Comparison of ENCODE assay signal across 19 cellular contexts in the genomic region with DNA sequence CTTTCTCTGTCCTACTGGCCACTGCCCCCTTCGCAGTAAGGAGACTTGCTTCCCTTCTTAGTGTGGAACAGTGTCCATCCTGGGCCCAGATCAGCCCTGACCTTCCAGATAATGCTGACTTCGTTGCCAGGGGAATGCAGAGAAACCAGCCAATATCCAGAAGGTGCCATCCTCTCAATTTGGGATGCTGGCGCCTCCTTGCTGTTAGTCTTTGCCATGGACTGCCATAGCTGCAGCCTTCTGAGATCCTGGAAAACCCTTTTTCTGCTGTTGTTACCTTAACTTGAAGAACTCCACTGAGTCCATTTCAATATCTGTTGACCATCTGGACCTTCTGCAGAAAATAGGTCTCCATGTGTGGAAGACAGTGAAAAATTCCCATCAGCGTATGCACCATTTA. TPM values are rescaled to one million over a fixed set of nuclear protein-coding genes. Genes with fewer than 3 reads are reported as not detected.
"Had no signal": no experiment of that assay in that cellular context is flagged by ENCODE, and none has a peak within 500 bp of the region (broad histone marks: within the 10 kb centered on the region; RNA-seq: fewer than 3 reads in every experiment).

No MANE protein-coding gene starts in this region.

- H3K27ac Mint-ChIP-seq: activated naive CD8-positive, alpha-beta T cell treated with anti-CD3 and anti-CD28 coated beads, Interleukin-2, amount 50 U/mL, for 24 hours; activated T-helper 17 cell treated with anti-CD3 and anti-CD28 coated beads, Interleukin-2, amount 50 U/mL, for 72 hours; immature natural killer cell; stimulated activated naive B cell treated with anti-CD40 and anti-IgM and Interleukin-4, amounts not matched to agents 10 μg/mL and 1 μg/mL and 100 μg/mL, for 72 hours had no signal

- H3K4me1 Mint-ChIP-seq: activated T-helper 17 cell treated with anti-CD3 and anti-CD28 coated beads, Interleukin-2, amount 50 U/mL, for 72 hours; immature natural killer cell; naive B cell; stimulated activated naive B cell treated with anti-CD40 and anti-IgM and Interleukin-4, amounts not matched to agents 10 μg/mL and 1 μg/mL and 100 μg/mL, for 72 hours had no signal

- H3K4me3 Mint-ChIP-seq: activated naive CD8-positive, alpha-beta T cell treated with anti-CD3 and anti-CD28 coated beads, Interleukin-2, amount 50 U/mL, for 24 hours; activated T-helper 17 cell treated with anti-CD3 and anti-CD28 coated beads, Interleukin-2, amount 50 U/mL, for 72 hours; immature natural killer cell; stimulated activated naive B cell treated with anti-CD40 and anti-IgM and Interleukin-4, amounts not matched to agents 10 μg/mL and 1 μg/mL and 100 μg/mL, for 72 hours had no signal

- H3K4me3 ChIP-seq: lung, tibial artery had no signal

- H3K4me1 ChIP-seq: tibial artery had no signal

- H3K27ac ChIP-seq: tibial artery had no signal

- H3K9me3 Mint-ChIP-seq: activated naive CD8-positive, alpha-beta T cell treated with anti-CD3 and anti-CD28 coated beads, Interleukin-2, amount 50 U/mL, for 24 hours; activated T-helper 17 cell treated with anti-CD3 and anti-CD28 coated beads, Interleukin-2, amount 50 U/mL, for 72 hours; immature natural killer cell; stimulated activated naive B cell treated with anti-CD40 and anti-IgM and Interleukin-4, amounts not matched to agents 10 μg/mL and 1 μg/mL and 100 μg/mL, for 72 hours had no signal

- ATAC-seq: activated naive CD8-positive, alpha-beta T cell treated with anti-CD3 and anti-CD28 coated beads, Interleukin-2, amount 50 U/mL, for 24 hours; activated T-helper 17 cell treated with anti-CD3 and anti-CD28 coated beads, Interleukin-2, amount 50 U/mL, for 72 hours; stimulated activated naive B cell treated with anti-CD40 and anti-IgM and Interleukin-4, amounts not matched to agents 10 μg/mL and 1 μg/mL and 100 μg/mL, for 72 hours had no signal

- H3K27me3 ChIP-seq: tibial artery had no signal

- DNase-seq: activated CD4-positive, CD25-positive, alpha-beta regulatory T cell; activated naive CD4-positive, alpha-beta T cell treated with Interleukin-2 at 50 U/mL for 16 hours; activated naive CD8-positive, alpha-beta T cell treated with anti-CD3 and anti-CD28 coated beads, Interleukin-2, amount 50 U/mL, for 24 hours; activated T-cell treated with anti-CD3 and anti-CD28 coated beads for 4 hours; aorta; dermis blood vessel endothelial cell; erythroblast; immature natural killer cell; midbrain; naive B cell; retina; stimulated activated CD4-positive, alpha-beta T cell treated with anti-CD3 and anti-CD28 coated beads, Interleukin-2, amount 100 ng/mL, for 48 hours; stimulated activated naive B cell treated with anti-CD40 and anti-IgM and Interleukin-4, amounts not matched to agents 10 μg/mL and 1 μg/mL and 100 μg/mL, for 72 hours; SW 1271; tibial artery had no signal

- H3K36me3 Mint-ChIP-seq: immature natural killer cell; naive B cell; stimulated activated naive B cell treated with anti-CD40 and anti-IgM and Interleukin-4, amounts not matched to agents 10 μg/mL and 1 μg/mL and 100 μg/mL, for 72 hours had no signal

- H3K36me3 ChIP-seq: tibial artery had no signal

- FAIRE-seq: TTC549, urothelium cell line had no signal

- H3K9me3 ChIP-seq: tibial artery had no signal

RNA-seq across cellular contexts. Expression of gene RAI2, which starts 21.8 kb away (rescaled TPM):
- polyA plus RNA-seq: immature natural killer cell had no signal
